17 cellular contexts compared by ENCODE assay signal in the genomic region with DNA sequence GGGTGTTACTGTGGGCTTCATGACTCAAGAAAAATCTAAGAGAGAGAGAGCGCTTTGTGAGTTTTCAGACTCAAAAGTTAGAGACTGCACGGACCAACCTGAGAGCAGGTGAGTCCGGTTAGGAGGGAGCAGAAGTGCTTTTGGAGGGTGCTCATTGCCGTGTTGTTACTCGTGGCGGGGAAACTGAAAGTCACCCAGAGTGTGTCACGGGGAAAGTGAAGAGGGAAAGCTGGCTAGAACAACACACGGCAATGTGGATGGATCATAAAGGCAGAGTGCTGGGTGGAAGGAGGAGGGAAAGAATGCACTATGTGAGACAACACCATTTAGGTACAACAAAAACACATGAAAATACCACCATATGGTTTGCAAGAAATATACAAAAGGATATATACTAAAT.
A peak's percentile ranks its signal among the peaks of the same experiment; 100 is the strongest.
DNase-seq lines count a peak whose midpoint lies in the region; ATAC-seq, FAIRE-seq and TF ChIP-seq lines count a peak whose summit lies in the region.
"Had no signal": no experiment of that assay in that cellular context is flagged by ENCODE, and none has a peak within 500 bp of the region (broad histone marks: within the 10 kb centered on the region; RNA-seq: fewer than 3 reads in every experiment).

No MANE protein-coding gene starts in this region.

- CTCF ChIA-PET in SK-N-SH (lab: Yijun Ruan, JAX): interaction anchor here (0.7 to 0.9 kb wide), 2 partner anchors 9 to 187 kb away, joined by 4 to 6 read pairs; no protein-coding TSS in a partner anchor
- CTCF ChIA-PET in K562 (lab: Yijun Ruan, JAX; ENCODE audit: low intra/inter-chr PET ratio): no interaction called here

- DNase-seq in SK-N-SH (no peak), K562 (ENCODE audit: extremely low read depth in 1 of 4, low spot score in 3 of 4) (no peak), lung (ENCODE audit: low spot score) (peak; percentile 44), thyroid gland (peak; percentile 57 to 73), kidney glomerular epithelial cell (lab: John Stamatoyannopoulos, UW) (no peak), NCI-H146 treated with DMSO at 0.1 percent for 48 hours (lab: John Stamatoyannopoulos, UW; ENCODE audit: unreplicated experiment) (no peak)
- DNase-seq: AML-193; Calu3; CD4-positive, alpha-beta memory T cell; DMS79 treated with DMSO at 0.1 percent for 48 hours had no signal

- POLR2A ChIA-PET in SK-N-SH (lab: Yijun Ruan, JAX) (no interaction called here), K562 (lab: Yijun Ruan, JAX) (interaction anchor here (1.1 to 1.4 kb wide), 3 partner anchors 11 to 15 kb away, joined by 4 to 5 read pairs (median 4); no protein-coding TSS in a partner anchor)

- H3K27ac ChIP-seq in SK-N-SH (ENCODE audit: low read depth in 2 of 2, low read length in 1 of 2) (no peak overlapping the region), K562 (ENCODE audit: extremely low read depth, low read depth, low read length) (peak overlapping the region; percentile 62; the same call in 2 of the 3 replicates), lung (ENCODE audit: low read depth in 1 of 2, low read length in 1 of 2) (no peak overlapping the region), thyroid gland (no peak overlapping the region)
- H3K27ac ChIP-seq: 22Rv1, A549, C4-2B, HL-60 had no signal

- H3K9ac ChIP-seq in SK-N-SH (no peak overlapping the region), K562 (ENCODE audit: insufficient read depth in 1 of 2, low read depth in 2 of 2, low read length in 2 of 2) (peak overlapping the region in 1 of 2 experiments; percentile 14; a peak in 1 of 4 replicates)

- TF ChIP-seq POLR2A in K562 (conservative IDR thresholded peaks at IDR 0.05) (no peak), thyroid gland (IDR thresholded peaks at IDR 0.05) (no peak)

- TF ChIP-seq CTCF in SK-N-SH (IDR thresholded peaks at IDR 0.05) (no peak), K562 (IDR thresholded peaks at IDR 0.05 in 2 of 3, conservative IDR thresholded peaks at IDR 0.05 in 1 of 3; ENCODE audit: insufficient read depth in 2 of 3, low read depth in 1 of 3, low read length in 3 of 3) (no peak), lung (IDR thresholded peaks at IDR 0.05; ENCODE audit: control extremely low read depth, extremely low read depth) (no peak), thyroid gland (IDR thresholded peaks at IDR 0.05) (no peak)

- no peak overlapping the region for H3K4me3 ChIP-seq in SK-N-SH (ENCODE audit: low read depth in 2 of 2, low read length in 1 of 2)
- no peak overlapping the region for H3K4me3 ChIP-seq in K562
- H3K4me3 ChIP-seq in lung: no peak overlapping the region
- no peak overlapping the region for H3K4me3 ChIP-seq in thyroid gland (replicated peaks in 1 of 3)
- H3K4me3 ChIP-seq: A549, HAP-1 had no signal

- in situ Hi-C loops in K562 (cut with MboI): no loop called here

- FAIRE-seq in K562 (lab: Jason Lieb, UNC): no peak
- FAIRE-seq: A549 had no signal

- no peaks in the 10 kb centered on the region for H3K9me3 ChIP-seq in SK-N-SH
- no peaks in the 10 kb centered on the region for H3K9me3 ChIP-seq in K562 (replicated peaks; ENCODE audit: control insufficient read depth, insufficient read depth, low read depth, low read length)
- H3K9me3 ChIP-seq in lung (ENCODE audit: control insufficient read depth in 2 of 2, insufficient read depth in 1 of 2, low read length in 1 of 2): no peaks in the 10 kb centered on the region
- H3K9me3 ChIP-seq in thyroid gland: no peaks in the 10 kb centered on the region
- H3K9me3 ChIP-seq: A549, HAP-1 had no signal

- H3K9me2 ChIP-seq in SK-N-SH: no peaks in the 10 kb centered on the region

- no peaks in the 10 kb centered on the region; the same call in 1 of the 2 replicates for H3K27me3 ChIP-seq in SK-N-SH (ENCODE audit: insufficient read depth)
- no peaks in the 10 kb centered on the region for H3K27me3 ChIP-seq in K562 (ENCODE audit: control insufficient read depth in 2 of 2, insufficient read depth in 2 of 2, low read length in 2 of 2)
- no peaks in the 10 kb centered on the region for H3K27me3 ChIP-seq in lung (ENCODE audit: control insufficient read depth, insufficient read depth)
- no peaks in the 10 kb centered on the region for H3K27me3 ChIP-seq in thyroid gland

- no peaks in the 10 kb centered on the region for H3K9me1 ChIP-seq in K562 (ENCODE audit: control insufficient read depth, insufficient read depth, low read length)

- H3K4me2 ChIP-seq in SK-N-SH: no peak overlapping the region
- H3K4me2 ChIP-seq in K562 (ENCODE audit: insufficient read depth, low read length): peak overlapping the region; percentile 42
- H3K4me2 ChIP-seq: A549 had no signal

- no peaks in the 10 kb centered on the region for H3K36me3 ChIP-seq in SK-N-SH (replicated peaks in 1 of 2; ENCODE audit: control insufficient read depth in 1 of 2, insufficient read depth in 2 of 2, low read length in 1 of 2)
- no peaks in the 10 kb centered on the region for H3K36me3 ChIP-seq in K562 (ENCODE audit: control insufficient read depth, insufficient read depth, low read length)
- H3K36me3 ChIP-seq in lung (ENCODE audit: control insufficient read depth in 2 of 2, insufficient read depth in 2 of 2, low read length in 2 of 2): no peaks in the 10 kb centered on the region
- H3K36me3 ChIP-seq in thyroid gland: no peaks in the 10 kb centered on the region
- H3K36me3 ChIP-seq: HAP-1 had no signal

- no peaks in the 10 kb centered on the region for H3K79me2 ChIP-seq in SK-N-SH (ENCODE audit: insufficient read depth)
- H3K79me2 ChIP-seq in K562 (ENCODE audit: control insufficient read depth, insufficient read depth, low read length): no peaks in the 10 kb centered on the region

- 85% methylated on average over 8 of the region's 8 CpGs for WGBS in SK-N-SH (ENCODE audit: low lambda C conversion rate)
- WGBS in K562 (ENCODE audit: insufficient coverage, low coverage, missing lambda C conversion rate): 67% methylated on average over 6 of the region's 8 CpGs
- 71 to 85% methylated on average over 8 of the region's 8 CpGs for WGBS in lung, 2 donors
- WGBS in thyroid gland, 2 donors: 37 to 55% methylated on average over 8 of the region's 8 CpGs

- H3F3A ChIP-seq in SK-N-SH (replicated peaks; ENCODE audit: insufficient read depth): no peaks in the 10 kb centered on the region

- H4K20me1 ChIP-seq in SK-N-SH (ENCODE audit: insufficient read depth): no peaks in the 10 kb centered on the region
- no peaks in the 10 kb centered on the region for H4K20me1 ChIP-seq in K562 (replicated peaks; ENCODE audit: control insufficient read depth, insufficient read depth, low read length)

- intact Hi-C loops in K562 (cut with micrococcal nuclease): loop anchor here (5.0 kb wide), 1 partner anchor 221 kb away; no protein-coding TSS in a partner anchor
- intact Hi-C loops in thyroid gland (cut with DNase I): no loop called here

- H3K4me1 ChIP-seq in SK-N-SH (ENCODE audit: control insufficient read depth in 1 of 2, insufficient read depth in 2 of 2, low read depth in 1 of 2, low read length in 1 of 2) (no peaks in the 10 kb centered on the region; a peak in 1 of 4 replicates), K562 (replicated peaks in 1 of 2; ENCODE audit: control insufficient read depth in 2 of 2, insufficient read depth in 2 of 2, low read length in 2 of 2) (peaks cover 16 to 53% of the 10 kb centered on the region in 2 experiments), lung (ENCODE audit: control insufficient read depth in 2 of 2, insufficient read depth in 2 of 2, low read length in 2 of 2) (no peaks in the 10 kb centered on the region), thyroid gland (peaks cover 0 to 5% of the 10 kb centered on the region in 2 donors)
- H3K4me1 ChIP-seq: A549, HAP-1 had no signal

- TF ChIP-seq RAD21 in SK-N-SH (IDR thresholded peaks at IDR 0.05; ENCODE audit: low read length): no peak
- no peak for TF ChIP-seq RAD21 in K562 (CRISPR knock-in tag; conservative IDR thresholded peaks at IDR 0.05 in 1 of 2, IDR thresholded peaks at IDR 0.05 in 1 of 2)

- no TSS peak for BruUV-seq in K562 (replicated peaks; lab: Mats Ljungman, UMichigan)

- ATAC-seq in SK-N-SH treated with all-trans-retinoic acid at 6 μM for 48 hours (no peak), K562 (peak; percentile 12), lung (ENCODE audit: insufficient read depth, low FRiP score) (peak; percentile 48), HG03175 (IDR thresholded peaks at IDR 0.05; ENCODE audit: unreplicated experiment) (no peak)
- ATAC-seq: A549 had no signal

- no peak for TF ChIP-seq EP300 in SK-N-SH (IDR thresholded peaks at IDR 0.05; ENCODE audit: borderline replicate concordance in 1 of 2, low read depth in 1 of 2, low read length in 1 of 2)
- TF ChIP-seq EP300 in K562 (IDR thresholded peaks at IDR 0.05; ENCODE audit: low read length): no peak

- H2AFZ ChIP-seq in SK-N-SH (ENCODE audit: low read depth): no peak overlapping the region
- H2AFZ ChIP-seq in K562 (ENCODE audit: low read depth, low read length): peak overlapping the region; percentile 60; the same call in 1 of the 2 replicates

TF ChIP-seq in SK-N-SH, 30 proteins besides CTCF, POLR2A, EP300 and RAD21 (continues in another document):
- TF ChIP-seq, protein P1, sequence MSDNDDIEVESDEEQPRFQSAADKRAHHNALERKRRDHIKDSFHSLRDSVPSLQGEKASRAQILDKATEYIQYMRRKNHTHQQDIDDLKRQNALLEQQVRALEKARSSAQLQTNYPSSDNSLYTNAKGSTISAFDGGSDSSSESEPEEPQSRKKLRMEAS (IDR thresholded peaks at IDR 0.05; ENCODE audit: low read depth): no peak
- TF ChIP-seq, protein P2, sequence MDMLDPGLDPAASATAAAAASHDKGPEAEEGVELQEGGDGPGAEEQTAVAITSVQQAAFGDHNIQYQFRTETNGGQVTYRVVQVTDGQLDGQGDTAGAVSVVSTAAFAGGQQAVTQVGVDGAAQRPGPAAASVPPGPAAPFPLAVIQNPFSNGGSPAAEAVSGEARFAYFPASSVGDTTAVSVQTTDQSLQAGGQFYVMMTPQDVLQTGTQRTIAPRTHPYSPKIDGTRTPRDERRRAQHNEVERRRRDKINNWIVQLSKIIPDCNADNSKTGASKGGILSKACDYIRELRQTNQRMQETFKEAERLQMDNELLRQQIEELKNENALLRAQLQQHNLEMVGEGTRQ (IDR thresholded peaks at IDR 0.05; ENCODE audit: borderline replicate concordance, low read depth, low read length): no peak
- TF ChIP-seq FOSL2 (IDR thresholded peaks at IDR 0.05; ENCODE audit: borderline replicate concordance, low read depth): no peak

TF ChIP-seq in K562, 482 proteins besides CTCF, POLR2A, EP300 and RAD21 (continues in another document):
- TF ChIP-seq HDGF (IDR thresholded peaks at IDR 0.05) (0 out of 2 replicates have a peak, but pooled peaks have one; percentile 52), XRCC5 (IDR thresholded peaks at IDR 0.05; ENCODE audit: low read depth, low read length) (no peak), HNRNPLL (IDR thresholded peaks at IDR 0.05; ENCODE audit: low read depth, low read length, poor library complexity, severe bottlenecking) (no peak), STAT5A (IDR thresholded peaks at IDR 0.05; ENCODE audit: borderline replicate concordance, low read length) (no peak)

Comparison
In these comparisons a context has a peak if more than half of its experiments do, and no peak if none do; other contexts are left out.
1. ATAC-seq: peak in K562 (single experiment) and lung (single experiment); none in SK-N-SH treated with all-trans-retinoic acid at 6 μM for 48 hours (single experiment) and HG03175 (single experiment).
2. DNase-seq: peak in lung (single experiment) and thyroid gland (2 of 2); none in SK-N-SH (single experiment), K562 (0 of 4), kidney glomerular epithelial cell (single experiment) and NCI-H146 treated with DMSO at 0.1 percent for 48 hours (single experiment).